ENCODE assay signal across 32 cellular contexts in genomic region chr11:2874963-2875362, GRCh38. TPM values are rescaled to one million over a fixed set of nuclear protein-coding genes. Genes with fewer than 3 reads are reported as not detected.
"Had no signal": no experiment of that assay in that cellular context is flagged by ENCODE, and none has a peak within 500 bp of the region (broad histone marks: within the 10 kb centered on the region; RNA-seq: fewer than 3 reads in every experiment).

No MANE protein-coding gene starts in this region.

- H3K9me3 Mint-ChIP-seq: natural killer cell treated with Interleukin-12 subunit alpha and Interleukin-12 subunit beta and Interleukin-15 and Interleukin-18, amount 100 ng/mL, for 72 hours; neural crest cell; stimulated activated effector memory CD8-positive, alpha-beta T cell treated with anti-CD3 and anti-CD28 coated beads, Interleukin-12 subunit alpha, Interleukin-12 subunit beta, amount 100 ng/mL, for 72 hours; stimulated activated naive CD8-positive, alpha-beta T cell treated with anti-CD3 and anti-CD28 coated beads, Interleukin-15, Interleukin-2, amounts not matched to agents 100 ng/mL and 50 ng/mL, for 24 hours had no signal

- H3K79me2 ChIP-seq: parathyroid adenoma had no signal

- H2AFZ ChIP-seq: parathyroid adenoma had no signal

- H3K27ac ChIP-seq: ovary, parathyroid adenoma, psoas muscle, right lobe of liver, sigmoid colon, stomach, thoracic aorta, thyroid gland, tibial nerve, upper lobe of left lung, vagina had no signal

- FAIRE-seq: small intestine, urothelium cell line had no signal

- H3K36me3 ChIP-seq: ovary, right lobe of liver, thoracic aorta, thyroid gland, upper lobe of left lung, vagina had no signal

- H3K27ac Mint-ChIP-seq: naive thymus-derived CD8-positive, alpha-beta T cell; natural killer cell treated with Interleukin-12 subunit alpha and Interleukin-12 subunit beta and Interleukin-15 and Interleukin-18, amount 100 ng/mL, for 72 hours; nephron progenitor cell; progenitor cell of endocrine pancreas; stimulated activated effector memory CD8-positive, alpha-beta T cell treated with anti-CD3 and anti-CD28 coated beads, Interleukin-12 subunit alpha, Interleukin-12 subunit beta, amount 100 ng/mL, for 72 hours; stimulated activated naive B cell treated with anti-CD40 and anti-IgM and Interleukin-4, amounts not matched to agents 10 μg/mL and 1 μg/mL and 100 μg/mL, for 72 hours; stimulated activated naive CD8-positive, alpha-beta T cell treated with anti-CD3 and anti-CD28 coated beads, Interleukin-15, Interleukin-2, amounts not matched to agents 100 ng/mL and 50 ng/mL, for 24 hours had no signal

- H3K4me3 Mint-ChIP-seq: naive thymus-derived CD8-positive, alpha-beta T cell; natural killer cell treated with Interleukin-12 subunit alpha and Interleukin-12 subunit beta and Interleukin-15 and Interleukin-18, amount 100 ng/mL, for 72 hours; nephron progenitor cell; neural crest cell; stimulated activated effector memory CD8-positive, alpha-beta T cell treated with anti-CD3 and anti-CD28 coated beads, Interleukin-12 subunit alpha, Interleukin-12 subunit beta, amount 100 ng/mL, for 72 hours; stimulated activated naive B cell treated with anti-CD40 and anti-IgM and Interleukin-4, amounts not matched to agents 10 μg/mL and 1 μg/mL and 100 μg/mL, for 72 hours; stimulated activated naive CD8-positive, alpha-beta T cell treated with anti-CD3 and anti-CD28 coated beads, Interleukin-15, Interleukin-2, amounts not matched to agents 100 ng/mL and 50 ng/mL, for 24 hours had no signal

- H3K4me1 Mint-ChIP-seq: stimulated activated naive B cell treated with anti-CD40 and anti-IgM and Interleukin-4, amounts not matched to agents 10 μg/mL and 1 μg/mL and 100 μg/mL, for 72 hours had no signal

- H3K9me3 ChIP-seq: psoas muscle, right lobe of liver, thoracic aorta, thyroid gland, upper lobe of left lung, vagina had no signal

- H3K4me1 ChIP-seq: parathyroid adenoma, psoas muscle, right lobe of liver, sigmoid colon, stomach, thyroid gland, tibial nerve, vagina had no signal

- DNase-seq: naive thymus-derived CD8-positive, alpha-beta T cell; nephron progenitor cell; occipital lobe; ovary; posterior cingulate gyrus; psoas muscle; right cardiac atrium; right lobe of liver; sigmoid colon; small intestine; stimulated activated CD4-positive, alpha-beta T cell treated with anti-CD3 and anti-CD28 coated beads, Interleukin-15, amount 100 ng/mL, for 24 hours; stimulated activated CD4-positive, alpha-beta T cell treated with anti-CD3 and anti-CD28 coated beads, Interleukin-2, amount 100 ng/mL, for 24 hours; stimulated activated CD4-positive, alpha-beta T cell treated with anti-CD3 and anti-CD28 coated beads, Interleukin-2, amount 100 ng/mL, for 48 hours; stimulated activated CD4-positive, alpha-beta T cell treated with anti-CD3 and anti-CD28 coated beads, Interleukin-4, amount 100 ng/mL, for 24 hours; stimulated activated naive B cell treated with anti-CD40 and anti-IgM and Interleukin-4, amounts not matched to agents 10 μg/mL and 1 μg/mL and 100 μg/mL, for 72 hours; stimulated activated naive CD4-positive, alpha-beta T cell treated with Interleukin-2 at 50 U/mL for 16 hours; stomach; thyroid gland; trophoblast cell; upper lobe of left lung had no signal

- H3K27me3 ChIP-seq: ovary, right lobe of liver, thyroid gland, vagina had no signal

- H3K4me3 ChIP-seq: ovary, psoas muscle, right lobe of liver, sigmoid colon, stomach, thoracic aorta, thyroid gland, tibial nerve, upper lobe of left lung, vagina had no signal

- ATAC-seq: naive thymus-derived CD8-positive, alpha-beta T cell; natural killer cell treated with Interleukin-12 subunit alpha and Interleukin-12 subunit beta and Interleukin-15 and Interleukin-18, amount 100 ng/mL, for 72 hours; psoas muscle; right cardiac atrium; right lobe of liver; stimulated activated effector memory CD8-positive, alpha-beta T cell treated with anti-CD3 and anti-CD28 coated beads, Interleukin-12 subunit alpha, Interleukin-12 subunit beta, amount 100 ng/mL, for 72 hours; stimulated activated naive B cell treated with anti-CD40 and anti-IgM and Interleukin-4, amounts not matched to agents 10 μg/mL and 1 μg/mL and 100 μg/mL, for 72 hours had no signal

- H3K9ac ChIP-seq: parathyroid adenoma had no signal

- H3K36me3 Mint-ChIP-seq: natural killer cell treated with Interleukin-12 subunit alpha and Interleukin-12 subunit beta and Interleukin-15 and Interleukin-18, amount 100 ng/mL, for 72 hours had no signal

RNA-seq across cellular contexts. Expression of gene PHLDA2, which starts 54.3 kb away (rescaled TPM):
- total RNA-seq: occipital lobe, skeletal muscle tissue, temporal lobe had no signal
- polyA plus RNA-seq: naive thymus-derived CD8-positive, alpha-beta T cell had no signal
